Comparison of ENCODE assay signal across 8 cellular contexts in the genomic region with DNA sequence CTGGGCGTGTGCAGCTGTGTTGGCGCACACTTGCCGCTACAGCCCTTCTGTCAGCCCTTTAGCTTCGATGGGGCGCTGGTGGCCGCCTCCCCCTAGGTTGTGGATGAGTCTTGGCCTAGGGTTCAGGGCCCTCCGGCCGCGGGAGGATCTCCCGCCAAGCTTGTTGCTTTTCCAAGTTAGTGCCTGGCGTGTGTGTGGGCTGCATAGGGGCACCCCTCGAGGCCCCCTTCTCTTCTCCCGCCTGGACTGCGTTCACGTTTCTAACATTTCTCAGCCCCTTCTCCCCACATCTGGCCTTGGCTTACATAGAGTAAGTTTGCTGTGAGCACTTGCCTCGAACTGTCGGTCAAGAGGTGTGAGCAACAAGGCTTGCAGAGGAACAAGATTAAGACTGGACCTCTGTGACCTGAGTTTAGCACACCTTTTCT. TPM values are rescaled to one million over a fixed set of nuclear protein-coding genes. Genes with fewer than 3 reads are reported as not detected.
DNase-seq lines count a peak whose midpoint lies in the region; ATAC-seq, FAIRE-seq and TF ChIP-seq lines count a peak whose summit lies in the region.

No MANE protein-coding gene starts in this region.

- TF ChIP-seq CTCF in A549 (IDR thresholded peaks at IDR 0.05) = no peak

- peaks cover 5% of the 10 kb centered on the region for H3K4me1 ChIP-seq in A549
- H3K4me1 ChIP-seq in HUES48 (ENCODE audit: control insufficient read depth, insufficient read depth, low read length) = 0 out of 2 replicates have a peak, but pooled peaks cover 5% of the 10 kb centered on the region
- peaks cover 20% of the 10 kb centered on the region for H3K4me1 ChIP-seq in muscle layer of colon (ENCODE audit: insufficient read depth, low read length)

- CTCF ChIA-PET in A549 (lab: Yijun Ruan, JAX) = interaction anchor here (1.0 kb wide), 1 partner anchor 15 kb away, joined by 3 read pairs; no protein-coding TSS in a partner anchor

- H3K4me1 Mint-ChIP-seq in central memory CD8-positive, alpha-beta T cell = peaks cover 41% of the 10 kb centered on the region

- peak overlapping the region; percentile 87 for H3K4me3 Mint-ChIP-seq in central memory CD8-positive, alpha-beta T cell

- no peak for TF ChIP-seq EP300 in A549 (IDR thresholded peaks at IDR 0.05)

- POLR2A ChIA-PET in A549 (lab: Yijun Ruan, JAX) = no interaction called here

- TF ChIP-seq POLR2A in A549 (IDR thresholded peaks at IDR 0.05; ENCODE audit: low read length) = no peak

- H3K27ac ChIP-seq in A549 (peak overlapping the region; percentile 59 to 74; a peak in 5 of 6 replicates), HUES48 (ENCODE audit: low read depth, low read length) (peak overlapping the region; percentile 63), muscle layer of colon (ENCODE audit: low read depth, low read length) (peak overlapping the region; percentile 95)

- no peak for DNase-seq in A549 (ENCODE audit: low read depth in 1 of 2, low spot score in 1 of 2)
- DNase-seq in central memory CD8-positive, alpha-beta T cell (ENCODE audit: low spot score in 2 of 2) = no peak
- DNase-seq in NCI-H146 treated with DMSO at 0.1 percent for 48 hours (lab: John Stamatoyannopoulos, UW; ENCODE audit: unreplicated experiment) = no peak
- no peak for DNase-seq in NCI-H748 treated with DMSO at 0.1 percent for 48 hours (lab: John Stamatoyannopoulos, UW)
- no peak for DNase-seq in DMS114 treated with DMSO at 0.1 percent for 48 hours (lab: John Stamatoyannopoulos, UW; ENCODE audit: unreplicated experiment)

- ATAC-seq in A549 = no peak; a peak in 1 of 6 replicates
- no peak for ATAC-seq in central memory CD8-positive, alpha-beta T cell (replicated peaks; ENCODE audit: extremely low read depth, poor library complexity, severe bottlenecking)
- no peak for ATAC-seq in HG02885 (IDR thresholded peaks at IDR 0.05; ENCODE audit: poor library complexity, unreplicated experiment)

- H3K4me2 ChIP-seq in A549 = peak overlapping the region; percentile 75

- no peaks in the 10 kb centered on the region for H3K27me3 Mint-ChIP-seq in central memory CD8-positive, alpha-beta T cell

- H3K36me3 Mint-ChIP-seq in central memory CD8-positive, alpha-beta T cell (ENCODE audit: insufficient read depth) = peaks cover 15% of the 10 kb centered on the region

- H3K9ac ChIP-seq in HUES48 (ENCODE audit: low read depth, low read length) (peak overlapping the region; percentile 87; the same call in 1 of the 2 replicates), muscle layer of colon (ENCODE audit: low read length) (peak overlapping the region; percentile 10)

- no peak for FAIRE-seq in A549 (lab: Jason Lieb, UNC)

- peaks cover 2% of the 10 kb centered on the region; the same call in 1 of the 2 replicates for H3K36me3 ChIP-seq in HUES48 (ENCODE audit: control insufficient read depth, insufficient read depth, low read length)
- no peaks in the 10 kb centered on the region for H3K36me3 ChIP-seq in muscle layer of colon (ENCODE audit: insufficient read depth, low read length)

- H3K4me3 ChIP-seq in A549 (peak overlapping the region; percentile 50), HUES48 (ENCODE audit: low read depth, low read length) (peak overlapping the region; percentile 85), muscle layer of colon (ENCODE audit: low read depth in 1 of 2, low read length in 2 of 2) (peak overlapping the region; percentile 70 to 80)

- no peaks in the 10 kb centered on the region for H3K9me3 ChIP-seq in A549
- H3K9me3 ChIP-seq in HUES48 (ENCODE audit: control insufficient read depth, insufficient read depth, low read length) = no peaks in the 10 kb centered on the region
- no peaks in the 10 kb centered on the region for H3K9me3 ChIP-seq in muscle layer of colon (ENCODE audit: low read length)

- peak overlapping the region; percentile 88 for H3K27ac Mint-ChIP-seq in central memory CD8-positive, alpha-beta T cell (ENCODE audit: low read depth)

- 50% methylated on average over 13 of the region's 17 CpGs for WGBS in A549 (ENCODE audit: missing lambda C conversion rate)

- H3K9me3 Mint-ChIP-seq in central memory CD8-positive, alpha-beta T cell = no peaks in the 10 kb centered on the region

- H3K27me3 ChIP-seq in HUES48 (ENCODE audit: control insufficient read depth, insufficient read depth, low read length) (peaks cover 25% of the 10 kb centered on the region), muscle layer of colon (ENCODE audit: control insufficient read depth in 1 of 2, insufficient read depth in 2 of 2, low read length in 2 of 2) (no peaks in the 10 kb centered on the region)

- TF ChIP-seq RAD21 in A549 (conservative IDR thresholded peaks at IDR 0.05 in 1 of 2, IDR thresholded peaks at IDR 0.05 in 1 of 2) = no peak

TF ChIP-seq in A549, 52 proteins besides CTCF, POLR2A, EP300 and RAD21:
- TF ChIP-seq HDAC2 (IDR thresholded peaks at IDR 0.05) (no peak), RNF2 (IDR thresholded peaks at IDR 0.05; ENCODE audit: borderline replicate concordance, low read depth) (no peak), CBX8 (IDR thresholded peaks at IDR 0.05) (no peak), HEYL (CRISPR knock-in tag; IDR thresholded peaks at IDR 0.05) (no peak), CEBPB (IDR thresholded peaks at IDR 0.05) (no peak), FOXS1 (CRISPR knock-in tag; IDR thresholded peaks at IDR 0.05) (no peak), GATA3 (IDR thresholded peaks at IDR 0.05; ENCODE audit: borderline replicate concordance) (no peak), MYC (IDR thresholded peaks at IDR 0.05; ENCODE audit: borderline replicate concordance, low read length) (no peak), REST (IDR thresholded peaks at IDR 0.05) (no peak), RCOR1 (IDR thresholded peaks at IDR 0.05; ENCODE audit: low read depth, low read length) (no peak), FOSB (CRISPR knock-in tag; IDR thresholded peaks at IDR 0.05) (no peak), PHF8 (IDR thresholded peaks at IDR 0.05; ENCODE audit: borderline replicate concordance, low read depth) (no peak)
- TF ChIP-seq, protein P1, sequence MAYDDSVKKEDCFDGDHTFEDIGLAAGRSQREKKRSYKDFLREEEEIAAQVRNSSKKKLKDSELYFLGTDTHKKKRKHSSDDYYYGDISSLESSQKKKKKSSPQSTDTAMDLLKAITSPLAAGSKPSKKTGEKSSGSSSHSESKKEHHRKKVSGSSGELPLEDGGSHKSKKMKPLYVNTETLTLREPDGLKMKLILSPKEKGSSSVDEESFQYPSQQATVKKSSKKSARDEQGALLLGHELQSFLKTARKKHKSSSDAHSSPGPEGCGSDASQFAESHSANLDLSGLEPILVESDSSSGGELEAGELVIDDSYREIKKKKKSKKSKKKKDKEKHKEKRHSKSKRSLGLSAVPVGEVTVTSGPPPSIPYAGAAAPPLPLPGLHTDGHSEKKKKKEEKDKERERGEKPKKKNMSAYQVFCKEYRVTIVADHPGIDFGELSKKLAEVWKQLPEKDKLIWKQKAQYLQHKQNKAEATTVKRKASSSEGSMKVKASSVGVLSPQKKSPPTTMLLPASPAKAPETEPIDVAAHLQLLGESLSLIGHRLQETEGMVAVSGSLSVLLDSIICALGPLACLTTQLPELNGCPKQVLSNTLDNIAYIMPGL (CRISPR knock-in tag; IDR thresholded peaks at IDR 0.05; ENCODE audit: borderline replicate concordance) = no peak

RNA-seq across cellular contexts. Expression of gene OXCT1, which starts 0.4 kb away (rescaled TPM):
- polyA plus RNA-seq in A549 (2011; rRNA removed) (1.6 and 2.6 TPM in 2 replicates), A549 (2017; fragmentation: RNase III; extraction: RNeasy Plus Mini Kit Qiagen cat#74134 plus additional on column Dnase treatment) (3.0 to 4.6 TPM (median 3.9 TPM) in 3 replicates)
- 0.71 and 0.77 TPM in 2 replicates for polyA plus RNA-seq in A549 (2012; cell fraction: cytosol; rRNA removed)
- polyA plus RNA-seq in A549 (2012; cell fraction: nucleus; rRNA removed) = 0.46 and 0.56 TPM in 2 replicates
- 0.33 and 0.73 TPM in 2 replicates for polyA minus RNA-seq in A549 (2011; rRNA and poly(A)+ RNA removed)

RNA-seq across cellular contexts. Expression of gene RIMOC1, which starts 33.5 kb away (rescaled TPM):
- 25.2 and 38.4 TPM in 2 replicates for polyA plus RNA-seq in A549 (2011; rRNA removed)
- 4.0 and 4.9 TPM in 2 replicates for polyA plus RNA-seq in A549 (2012; cell fraction: cytosol; rRNA removed)
- polyA plus RNA-seq in A549 (2012; cell fraction: nucleus; rRNA removed) = 1.6 and 2.8 TPM in 2 replicates
- 12.7 to 14.5 TPM (median 13.5 TPM) in 3 replicates for polyA plus RNA-seq in A549 (2017; fragmentation: RNase III; extraction: RNeasy Plus Mini Kit Qiagen cat#74134 plus additional on column Dnase treatment)
- polyA minus RNA-seq in A549 (2011; rRNA and poly(A)+ RNA removed) = 13.8 and 15.0 TPM in 2 replicates

RNA-seq across cellular contexts. Expression of gene FBXO4, which starts 54.4 kb away (rescaled TPM):
- polyA plus RNA-seq in A549 (2011; rRNA removed) (14.9 and 22.5 TPM in 2 replicates), A549 (2017; fragmentation: RNase III; extraction: RNeasy Plus Mini Kit Qiagen cat#74134 plus additional on column Dnase treatment) (9.0 to 11.8 TPM (median 9.8 TPM) in 3 replicates)
- 4.5 and 4.7 TPM in 2 replicates for polyA plus RNA-seq in A549 (2012; cell fraction: cytosol; rRNA removed)
- polyA plus RNA-seq in A549 (2012; cell fraction: nucleus; rRNA removed) = 1.9 and 4.1 TPM in 2 replicates
- 4.2 and 4.9 TPM in 2 replicates for polyA minus RNA-seq in A549 (2011; rRNA and poly(A)+ RNA removed)
